ENCODE assay signal across 1 cellular context in the genomic region with DNA sequence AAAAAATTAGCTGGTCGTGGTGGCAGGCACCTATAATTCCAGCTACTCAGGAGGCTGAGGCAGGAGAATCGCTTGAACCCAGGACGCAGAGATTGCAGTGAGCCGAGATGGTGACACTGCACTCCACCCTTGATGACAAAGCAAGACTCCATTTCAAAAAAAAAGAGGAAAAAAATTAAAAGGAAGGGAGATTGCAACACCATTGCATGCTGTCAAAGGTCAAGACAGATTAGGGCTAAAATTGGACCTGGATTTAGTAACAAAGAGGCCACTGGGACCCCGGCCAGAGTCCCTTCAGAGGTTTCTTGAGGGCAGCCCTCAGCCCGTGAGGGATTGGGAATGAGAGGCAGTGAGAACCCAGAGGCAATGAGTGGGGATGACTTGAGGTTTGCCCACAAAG.
TF ChIP-seq lines count a peak whose summit lies in the region.

No MANE protein-coding gene starts in this region.

TF ChIP-seq in HepG2, 621 proteins besides CTCF, POLR2A, EP300 and RAD21 (continued from another document):
- TF ChIP-seq, protein P1, sequence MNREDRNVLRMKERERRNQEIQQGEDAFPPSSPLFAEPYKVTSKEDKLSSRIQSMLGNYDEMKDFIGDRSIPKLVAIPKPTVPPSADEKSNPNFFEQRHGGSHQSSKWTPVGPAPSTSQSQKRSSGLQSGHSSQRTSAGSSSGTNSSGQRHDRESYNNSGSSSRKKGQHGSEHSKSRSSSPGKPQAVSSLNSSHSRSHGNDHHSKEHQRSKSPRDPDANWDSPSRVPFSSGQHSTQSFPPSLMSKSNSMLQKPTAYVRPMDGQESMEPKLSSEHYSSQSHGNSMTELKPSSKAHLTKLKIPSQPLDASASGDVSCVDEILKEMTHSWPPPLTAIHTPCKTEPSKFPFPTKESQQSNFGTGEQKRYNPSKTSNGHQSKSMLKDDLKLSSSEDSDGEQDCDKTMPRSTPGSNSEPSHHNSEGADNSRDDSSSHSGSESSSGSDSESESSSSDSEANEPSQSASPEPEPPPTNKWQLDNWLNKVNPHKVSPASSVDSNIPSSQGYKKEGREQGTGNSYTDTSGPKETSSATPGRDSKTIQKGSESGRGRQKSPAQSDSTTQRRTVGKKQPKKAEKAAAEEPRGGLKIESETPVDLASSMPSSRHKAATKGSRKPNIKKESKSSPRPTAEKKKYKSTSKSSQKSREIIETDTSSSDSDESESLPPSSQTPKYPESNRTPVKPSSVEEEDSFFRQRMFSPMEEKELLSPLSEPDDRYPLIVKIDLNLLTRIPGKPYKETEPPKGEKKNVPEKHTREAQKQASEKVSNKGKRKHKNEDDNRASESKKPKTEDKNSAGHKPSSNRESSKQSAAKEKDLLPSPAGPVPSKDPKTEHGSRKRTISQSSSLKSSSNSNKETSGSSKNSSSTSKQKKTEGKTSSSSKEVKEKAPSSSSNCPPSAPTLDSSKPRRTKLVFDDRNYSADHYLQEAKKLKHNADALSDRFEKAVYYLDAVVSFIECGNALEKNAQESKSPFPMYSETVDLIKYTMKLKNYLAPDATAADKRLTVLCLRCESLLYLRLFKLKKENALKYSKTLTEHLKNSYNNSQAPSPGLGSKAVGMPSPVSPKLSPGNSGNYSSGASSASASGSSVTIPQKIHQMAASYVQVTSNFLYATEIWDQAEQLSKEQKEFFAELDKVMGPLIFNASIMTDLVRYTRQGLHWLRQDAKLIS (CRISPR knock-in tag; IDR thresholded peaks at IDR 0.05), result no peak
- TF ChIP-seq KLF11 (CRISPR knock-in tag; IDR thresholded peaks at IDR 0.05) (no peak), KDM4B (CRISPR knock-in tag; IDR thresholded peaks at IDR 0.05) (no peak), SOX6 (IDR thresholded peaks at IDR 0.05) (no peak), SOX6 (CRISPR knock-in tag; IDR thresholded peaks at IDR 0.05) (peak; percentile 71), MED1 (CRISPR knock-in tag; IDR thresholded peaks at IDR 0.05) (no peak; the same call in 1 of the 2 replicates), ARHGAP35 (CRISPR knock-in tag; IDR thresholded peaks at IDR 0.05; ENCODE audit: borderline replicate concordance) (no peak), SP5 (CRISPR knock-in tag; IDR thresholded peaks at IDR 0.05; ENCODE audit: borderline replicate concordance, low read depth) (no peak), RARA (CRISPR knock-in tag; IDR thresholded peaks at IDR 0.05) (peak; percentile 52), MEF2D (CRISPR knock-in tag; IDR thresholded peaks at IDR 0.05) (peak; percentile 98), NR2C2 (CRISPR knock-in tag; IDR thresholded peaks at IDR 0.05; ENCODE audit: borderline replicate concordance) (peak; percentile 77), ZNF224 (CRISPR knock-in tag; IDR thresholded peaks at IDR 0.05) (no peak), CEBPG (CRISPR knock-in tag; IDR thresholded peaks at IDR 0.05) (peak; percentile 88), ZSCAN20 (CRISPR knock-in tag; IDR thresholded peaks at IDR 0.05; ENCODE audit: borderline replicate concordance) (no peak), SOX13 (IDR thresholded peaks at IDR 0.05) (no peak), SOX13 (CRISPR knock-in tag; conservative IDR thresholded peaks at IDR 0.05 in 1 of 2, IDR thresholded peaks at IDR 0.05 in 1 of 2) (peak in 1 of 2 experiments; percentile 63; a peak in 1 of 4 replicates), TGIF2 (CRISPR knock-in tag; IDR thresholded peaks at IDR 0.05) (no peak), CREM (IDR thresholded peaks at IDR 0.05) (peak; percentile 36; the same call in 1 of the 2 replicates), CREM (CRISPR knock-in tag; IDR thresholded peaks at IDR 0.05) (no peak), TBL1XR1 (IDR thresholded peaks at IDR 0.05; ENCODE audit: borderline replicate concordance, low read length, partially characterized antibody) (no peak), CEBPB (IDR thresholded peaks at IDR 0.05; ENCODE audit: borderline replicate concordance, low read depth, low read length) (peak; percentile 86), ZNF180 (CRISPR knock-in tag; IDR thresholded peaks at IDR 0.05; ENCODE audit: borderline replicate concordance, low read depth) (no peak), PAX8 (CRISPR knock-in tag; IDR thresholded peaks at IDR 0.05; ENCODE audit: borderline replicate concordance) (no peak), TBX2 (CRISPR knock-in tag; IDR thresholded peaks at IDR 0.05; ENCODE audit: borderline replicate concordance) (no peak)
- TF ChIP-seq, protein P2, sequence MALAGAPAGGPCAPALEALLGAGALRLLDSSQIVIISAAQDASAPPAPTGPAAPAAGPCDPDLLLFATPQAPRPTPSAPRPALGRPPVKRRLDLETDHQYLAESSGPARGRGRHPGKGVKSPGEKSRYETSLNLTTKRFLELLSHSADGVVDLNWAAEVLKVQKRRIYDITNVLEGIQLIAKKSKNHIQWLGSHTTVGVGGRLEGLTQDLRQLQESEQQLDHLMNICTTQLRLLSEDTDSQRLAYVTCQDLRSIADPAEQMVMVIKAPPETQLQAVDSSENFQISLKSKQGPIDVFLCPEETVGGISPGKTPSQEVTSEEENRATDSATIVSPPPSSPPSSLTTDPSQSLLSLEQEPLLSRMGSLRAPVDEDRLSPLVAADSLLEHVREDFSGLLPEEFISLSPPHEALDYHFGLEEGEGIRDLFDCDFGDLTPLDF (CRISPR knock-in tag; IDR thresholded peaks at IDR 0.05), result no peak
- TF ChIP-seq, protein P3, sequence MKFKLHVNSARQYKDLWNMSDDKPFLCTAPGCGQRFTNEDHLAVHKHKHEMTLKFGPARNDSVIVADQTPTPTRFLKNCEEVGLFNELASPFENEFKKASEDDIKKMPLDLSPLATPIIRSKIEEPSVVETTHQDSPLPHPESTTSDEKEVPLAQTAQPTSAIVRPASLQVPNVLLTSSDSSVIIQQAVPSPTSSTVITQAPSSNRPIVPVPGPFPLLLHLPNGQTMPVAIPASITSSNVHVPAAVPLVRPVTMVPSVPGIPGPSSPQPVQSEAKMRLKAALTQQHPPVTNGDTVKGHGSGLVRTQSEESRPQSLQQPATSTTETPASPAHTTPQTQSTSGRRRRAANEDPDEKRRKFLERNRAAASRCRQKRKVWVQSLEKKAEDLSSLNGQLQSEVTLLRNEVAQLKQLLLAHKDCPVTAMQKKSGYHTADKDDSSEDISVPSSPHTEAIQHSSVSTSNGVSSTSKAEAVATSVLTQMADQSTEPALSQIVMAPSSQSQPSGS (CRISPR knock-in tag; IDR thresholded peaks at IDR 0.05), result no peak
- TF ChIP-seq, protein P4, sequence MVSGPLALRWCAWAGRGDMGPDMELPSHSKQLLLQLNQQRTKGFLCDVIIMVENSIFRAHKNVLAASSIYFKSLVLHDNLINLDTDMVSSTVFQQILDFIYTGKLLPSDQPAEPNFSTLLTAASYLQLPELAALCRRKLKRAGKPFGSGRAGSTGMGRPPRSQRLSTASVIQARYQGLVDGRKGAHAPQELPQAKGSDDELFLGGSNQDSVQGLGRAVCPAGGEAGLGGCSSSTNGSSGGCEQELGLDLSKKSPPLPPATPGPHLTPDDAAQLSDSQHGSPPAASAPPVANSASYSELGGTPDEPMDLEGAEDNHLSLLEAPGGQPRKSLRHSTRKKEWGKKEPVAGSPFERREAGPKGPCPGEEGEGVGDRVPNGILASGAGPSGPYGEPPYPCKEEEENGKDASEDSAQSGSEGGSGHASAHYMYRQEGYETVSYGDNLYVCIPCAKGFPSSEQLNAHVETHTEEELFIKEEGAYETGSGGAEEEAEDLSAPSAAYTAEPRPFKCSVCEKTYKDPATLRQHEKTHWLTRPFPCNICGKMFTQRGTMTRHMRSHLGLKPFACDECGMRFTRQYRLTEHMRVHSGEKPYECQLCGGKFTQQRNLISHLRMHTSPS (CRISPR knock-in tag; IDR thresholded peaks at IDR 0.05; ENCODE audit: low read depth), result no peak
- TF ChIP-seq, protein P5, sequence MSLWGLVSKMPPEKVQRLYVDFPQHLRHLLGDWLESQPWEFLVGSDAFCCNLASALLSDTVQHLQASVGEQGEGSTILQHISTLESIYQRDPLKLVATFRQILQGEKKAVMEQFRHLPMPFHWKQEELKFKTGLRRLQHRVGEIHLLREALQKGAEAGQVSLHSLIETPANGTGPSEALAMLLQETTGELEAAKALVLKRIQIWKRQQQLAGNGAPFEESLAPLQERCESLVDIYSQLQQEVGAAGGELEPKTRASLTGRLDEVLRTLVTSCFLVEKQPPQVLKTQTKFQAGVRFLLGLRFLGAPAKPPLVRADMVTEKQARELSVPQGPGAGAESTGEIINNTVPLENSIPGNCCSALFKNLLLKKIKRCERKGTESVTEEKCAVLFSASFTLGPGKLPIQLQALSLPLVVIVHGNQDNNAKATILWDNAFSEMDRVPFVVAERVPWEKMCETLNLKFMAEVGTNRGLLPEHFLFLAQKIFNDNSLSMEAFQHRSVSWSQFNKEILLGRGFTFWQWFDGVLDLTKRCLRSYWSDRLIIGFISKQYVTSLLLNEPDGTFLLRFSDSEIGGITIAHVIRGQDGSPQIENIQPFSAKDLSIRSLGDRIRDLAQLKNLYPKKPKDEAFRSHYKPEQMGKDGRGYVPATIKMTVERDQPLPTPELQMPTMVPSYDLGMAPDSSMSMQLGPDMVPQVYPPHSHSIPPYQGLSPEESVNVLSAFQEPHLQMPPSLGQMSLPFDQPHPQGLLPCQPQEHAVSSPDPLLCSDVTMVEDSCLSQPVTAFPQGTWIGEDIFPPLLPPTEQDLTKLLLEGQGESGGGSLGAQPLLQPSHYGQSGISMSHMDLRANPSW (CRISPR knock-in tag; IDR thresholded peaks at IDR 0.05; ENCODE audit: borderline replicate concordance), result no peak
- TF ChIP-seq, protein P6, sequence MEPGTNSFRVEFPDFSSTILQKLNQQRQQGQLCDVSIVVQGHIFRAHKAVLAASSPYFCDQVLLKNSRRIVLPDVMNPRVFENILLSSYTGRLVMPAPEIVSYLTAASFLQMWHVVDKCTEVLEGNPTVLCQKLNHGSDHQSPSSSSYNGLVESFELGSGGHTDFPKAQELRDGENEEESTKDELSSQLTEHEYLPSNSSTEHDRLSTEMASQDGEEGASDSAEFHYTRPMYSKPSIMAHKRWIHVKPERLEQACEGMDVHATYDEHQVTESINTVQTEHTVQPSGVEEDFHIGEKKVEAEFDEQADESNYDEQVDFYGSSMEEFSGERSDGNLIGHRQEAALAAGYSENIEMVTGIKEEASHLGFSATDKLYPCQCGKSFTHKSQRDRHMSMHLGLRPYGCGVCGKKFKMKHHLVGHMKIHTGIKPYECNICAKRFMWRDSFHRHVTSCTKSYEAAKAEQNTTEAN (CRISPR knock-in tag; conservative IDR thresholded peaks at IDR 0.05), result no peak
